ENCODE assay signal across 1 cellular context in genomic region chr1:108041360-108042143, GRCh38.
TF ChIP-seq lines count a peak whose summit lies in the region.

No MANE protein-coding gene starts in this region.

TF ChIP-seq in H1, 55 proteins besides CTCF, POLR2A, EP300 and RAD21 (continued from another document):
- TF ChIP-seq NANOG (IDR thresholded peaks at IDR 0.05; ENCODE audit: insufficient read depth, low read depth, low read length, poor library complexity, severe bottlenecking): no peak
- TF ChIP-seq TBP (IDR thresholded peaks at IDR 0.05; ENCODE audit: low read depth, low read length): no peak
- TF ChIP-seq HDAC2 (IDR thresholded peaks at IDR 0.05; ENCODE audit: borderline replicate concordance in 1 of 2, low read depth in 2 of 2, low read length in 2 of 2): no peak
- no peak for TF ChIP-seq PHF8 (conservative IDR thresholded peaks at IDR 0.05; ENCODE audit: low read depth, low read length)
- TF ChIP-seq RBBP5 (IDR thresholded peaks at IDR 0.05; ENCODE audit: borderline replicate concordance, low read depth, low read length): no peak
- no peak for TF ChIP-seq CTBP2 (IDR thresholded peaks at IDR 0.05; ENCODE audit: borderline replicate concordance, insufficient read depth, insufficient read length, low read length)
- no peak for TF ChIP-seq KDM5A (IDR thresholded peaks at IDR 0.05; ENCODE audit: low read length)
- TF ChIP-seq CBX5 (IDR thresholded peaks at IDR 0.05; ENCODE audit: low read depth, low read length): no peak
- no peak for TF ChIP-seq SAP30 (IDR thresholded peaks at IDR 0.05; ENCODE audit: insufficient read depth, insufficient replicate concordance, low read length)
- no peak for TF ChIP-seq SIX5 (IDR thresholded peaks at IDR 0.05; ENCODE audit: low read depth, low read length)
- TF ChIP-seq SP4 (IDR thresholded peaks at IDR 0.05; ENCODE audit: low read length): no peak
- TF ChIP-seq RXRA (IDR thresholded peaks at IDR 0.05; ENCODE audit: insufficient read depth, low read depth, low read length): no peak
